In genomic region chr12:46443594-46444263, GRCh38 we compare ENCODE assay signal across 16 cellular contexts.
DNase-seq lines count a peak whose midpoint lies in the region; ATAC-seq and TF ChIP-seq lines count a peak whose summit lies in the region.
"Had no signal": no experiment of that assay in that cellular context is flagged by ENCODE, and none has a peak within 500 bp of the region (broad histone marks: within the 10 kb centered on the region; RNA-seq: fewer than 3 reads in every experiment).

No MANE protein-coding gene starts in this region.

- TF ChIP-seq CTCF in 22Rv1 (IDR thresholded peaks at IDR 0.05) (no peak), HEK293 (tag by site-specific recombination; IDR thresholded peaks at IDR 0.05) (no peak), VCaP (conservative IDR thresholded peaks at IDR 0.05) (peak; percentile 44), nephron progenitor cell (IDR thresholded peaks at IDR 0.05) (no peak)

- POLR2A ChIA-PET in HEK293 (lab: Yijun Ruan, JAX), result no interaction called here
- POLR2A ChIA-PET in naive thymus-derived CD4-positive, alpha-beta T cell (lab: Charles Lee), result no interaction called here

- H3K9me3 ChIP-seq in HEK293 (ENCODE audit: control insufficient read depth, insufficient read depth, low read depth, low read length), result no peaks in the 10 kb centered on the region
- H3K9me3 ChIP-seq in naive thymus-derived CD4-positive, alpha-beta T cell (ENCODE audit: control insufficient read depth in 2 of 3, low read length in 3 of 3), result no peaks in the 10 kb centered on the region

- peaks cover 61% of the 10 kb centered on the region for H3K4me1 Mint-ChIP-seq in nephron progenitor cell
- peaks cover 0 to 40% (median 21%) of the 10 kb centered on the region in 7 donors for H3K4me1 Mint-ChIP-seq in naive thymus-derived CD4-positive, alpha-beta T cell

- peaks cover 4% of the 10 kb centered on the region for H3K27me3 Mint-ChIP-seq in nephron progenitor cell (ENCODE audit: low read depth, poor library complexity)
- H3K27me3 Mint-ChIP-seq in naive thymus-derived CD4-positive, alpha-beta T cell, result no peaks in the 10 kb centered on the region
- H3K27me3 Mint-ChIP-seq: CD4-positive, alpha-beta T cell had no signal

- peak overlapping the region; percentile 79 for H3K27ac Mint-ChIP-seq in nephron progenitor cell
- peak overlapping the region in 2 of 9 donors; percentile 25 to 34 for H3K27ac Mint-ChIP-seq in naive thymus-derived CD4-positive, alpha-beta T cell
- H3K27ac Mint-ChIP-seq: CD4-positive, alpha-beta T cell had no signal

- peaks cover 4% of the 10 kb centered on the region for H3K9me3 Mint-ChIP-seq in nephron progenitor cell
- peaks cover 0 to 3% (median 0%) of the 10 kb centered on the region in 11 donors for H3K9me3 Mint-ChIP-seq in naive thymus-derived CD4-positive, alpha-beta T cell
- H3K9me3 Mint-ChIP-seq: CD4-positive, alpha-beta T cell had no signal

- H3K4me3 Mint-ChIP-seq in nephron progenitor cell, result no peak overlapping the region
- no peak overlapping the region for H3K4me3 Mint-ChIP-seq in naive thymus-derived CD4-positive, alpha-beta T cell
- H3K4me3 Mint-ChIP-seq: CD4-positive, alpha-beta T cell had no signal

- no peaks in the 10 kb centered on the region for H3K36me3 Mint-ChIP-seq in nephron progenitor cell (ENCODE audit: low read depth)
- peaks cover 0 to 16% (median 3%) of the 10 kb centered on the region in 5 donors for H3K36me3 Mint-ChIP-seq in naive thymus-derived CD4-positive, alpha-beta T cell

- CTCF ChIA-PET in HEK293 (lab: Yijun Ruan, JAX), result no interaction called here
- CTCF ChIA-PET in naive thymus-derived CD4-positive, alpha-beta T cell (lab: Charles Lee), result interaction anchor here (0.6 kb wide), 1 partner anchor 78 kb away, joined by 4 read pairs; no protein-coding TSS in a partner anchor

- H3K27me3 ChIP-seq in naive thymus-derived CD4-positive, alpha-beta T cell (ENCODE audit: control insufficient read depth in 2 of 2, insufficient read depth in 2 of 2, low read length in 2 of 2), result no peaks in the 10 kb centered on the region

- H3K36me3 ChIP-seq in HEK293 (ENCODE audit: control insufficient read depth in 2 of 2, insufficient read depth in 1 of 2, low read length in 2 of 2), result no peaks in the 10 kb centered on the region
- H3K36me3 ChIP-seq in naive thymus-derived CD4-positive, alpha-beta T cell (ENCODE audit: control insufficient read depth in 2 of 3, insufficient read depth in 3 of 3, low read length in 3 of 3), result no peaks in the 10 kb centered on the region

- intact Hi-C loops in naive thymus-derived CD4-positive, alpha-beta T cell (cut with micrococcal nuclease), result no loop called here

- H3K27ac ChIP-seq in 22Rv1 (0 out of 2 replicates have a peak overlapping the region, but pooled peaks have one; percentile 0), HEK293 (ENCODE audit: extremely low read depth, low read depth, low read length) (no peak overlapping the region), VCaP (no peak overlapping the region; the same call in 1 of the 2 replicates)
- H3K27ac ChIP-seq in naive thymus-derived CD4-positive, alpha-beta T cell (ENCODE audit: low read depth, low read length), result no peak overlapping the region

- ATAC-seq in GM21737 (IDR thresholded peaks at IDR 0.05; ENCODE audit: unreplicated experiment), result no peak
- no peak for ATAC-seq in naive thymus-derived CD4-positive, alpha-beta T cell

- H3K4me1 ChIP-seq in HEK293 (ENCODE audit: control insufficient read depth, insufficient read depth, low read length), result peaks cover 4% of the 10 kb centered on the region
- no peaks in the 10 kb centered on the region for H3K4me1 ChIP-seq in naive thymus-derived CD4-positive, alpha-beta T cell (ENCODE audit: control insufficient read depth in 2 of 2, insufficient read depth in 2 of 2, low read length in 2 of 2)

- DNase-seq in nephron progenitor cell, result no peak
- no peak for DNase-seq in naive thymus-derived CD4-positive, alpha-beta T cell
- no peak for DNase-seq in T-helper 9 cell
- DNase-seq: ACHN; Calu3; CD4-positive, alpha-beta T cell; GOT3; Kasumi-1; NCI-H1417; NCI-H1930; NCI-H2171 treated with DMSO at 0.1 percent for 48 hours; NCI-H82 had no signal

- no peak overlapping the region for H3K4me3 ChIP-seq in HEK293 (ENCODE audit: low read depth, low read length)
- no peak overlapping the region for H3K4me3 ChIP-seq in naive thymus-derived CD4-positive, alpha-beta T cell (ENCODE audit: low read length)

TF ChIP-seq in HEK293, 187 proteins besides CTCF, POLR2A, EP300 and RAD21:
- TF ChIP-seq ZNF585B (tag by site-specific recombination; IDR thresholded peaks at IDR 0.05) (peak; percentile 92), KLF10 (tag by site-specific recombination; IDR thresholded peaks at IDR 0.05) (no peak), ZEB2 (tag by site-specific recombination; IDR thresholded peaks at IDR 0.05) (no peak)
